17 cellular contexts compared by ENCODE assay signal in the genomic region with DNA sequence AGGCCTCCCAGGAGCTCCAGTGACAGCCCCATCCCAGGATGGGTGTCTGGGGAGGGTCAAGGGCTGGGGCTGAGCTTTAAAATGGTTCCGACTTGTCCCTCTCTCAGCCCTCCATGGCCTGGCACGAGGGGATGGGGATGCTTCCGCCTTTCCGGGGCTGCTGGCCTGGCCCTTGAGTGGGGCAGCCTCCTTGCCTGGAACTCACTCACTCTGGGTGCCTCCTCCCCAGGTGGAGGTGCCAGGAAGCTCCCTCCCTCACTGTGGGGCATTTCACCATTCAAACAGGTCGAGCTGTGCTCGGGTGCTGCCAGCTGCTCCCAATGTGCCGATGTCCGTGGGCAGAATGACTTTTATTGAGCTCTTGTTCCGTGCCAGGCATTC. TPM values are rescaled to one million over a fixed set of nuclear protein-coding genes. Genes with fewer than 3 reads are reported as not detected.
"Had no signal": no experiment of that assay in that cellular context is flagged by ENCODE, and none has a peak within 500 bp of the region (broad histone marks: within the 10 kb centered on the region; RNA-seq: fewer than 3 reads in every experiment).

No MANE protein-coding gene starts in this region.

- H3K4me3 ChIP-seq: adrenal gland, cardiac muscle cell, mucosa of descending colon, suprapubic skin had no signal

- H3K27ac ChIP-seq: adrenal gland, cardiac muscle cell, suprapubic skin, VCaP had no signal

- ATAC-seq: mucosa of descending colon; natural killer cell treated with Interleukin-12 subunit alpha and Interleukin-12 subunit beta and Interleukin-15 and Interleukin-18, amount 100 ng/mL, for 72 hours; stimulated activated naive CD8-positive, alpha-beta T cell treated with anti-CD3 and anti-CD28 coated beads, Interleukin-15, Interleukin-2, amounts not matched to agents 100 U/mL and 50 U/mL, for 24 hours had no signal

- H3K9me3 ChIP-seq: adrenal gland, mucosa of descending colon, suprapubic skin had no signal

- DNase-seq: activated CD4-positive, alpha-beta T cell treated with anti-CD3 and anti-CD28 coated beads for 1 hour; activated effector memory CD4-positive, alpha-beta T cell treated with Interleukin-2 at 50 U/mL for 16 hours; activated T-cell treated with anti-CD3 and anti-CD28 coated beads, Interleukin-2, amount 50 U/mL, for 4 hours; adrenal gland; erythroblast; left ventricle myocardium superior; mucosa of descending colon; occipital lobe; stimulated activated naive CD8-positive, alpha-beta T cell treated with anti-CD3 and anti-CD28 coated beads, Interleukin-15, Interleukin-2, amounts not matched to agents 100 U/mL and 50 U/mL, for 24 hours; T-cell; trophoblast cell had no signal

- H3K27me3 ChIP-seq: adrenal gland, cardiac muscle cell, suprapubic skin had no signal

RNA-seq across cellular contexts. Expression of gene PCSK9, which starts 24.2 kb away (rescaled TPM):
- total RNA-seq: activated CD4-positive, alpha-beta memory T cell treated with anti-CD3 and anti-CD28 coated beads for 36 hours; left ventricle myocardium superior; natural killer cell treated with Interleukin-12 subunit alpha and Interleukin-12 subunit beta and Interleukin-15 and Interleukin-18, amount 100 ng/mL, for 72 hours; right cardiac atrium had no signal
